8 cellular contexts compared by ENCODE assay signal in genomic region chr1:37922767-37923550, GRCh38. TPM values are rescaled to one million over a fixed set of nuclear protein-coding genes. Genes with fewer than 3 reads are reported as not detected.
DNase-seq lines count a peak whose midpoint lies in the region; ATAC-seq, FAIRE-seq and TF ChIP-seq lines count a peak whose summit lies in the region.

No MANE protein-coding gene starts in this region.

- no peaks in the 10 kb centered on the region for H3K9me2 ChIP-seq in DOHH2 (replicated peaks; ENCODE audit: control insufficient read depth, low read length)

- H3K36me3 ChIP-seq in DOHH2 (ENCODE audit: control insufficient read depth, low read length) (peaks cover 22% of the 10 kb centered on the region), K562 (ENCODE audit: control insufficient read depth, insufficient read depth, low read length) (peaks cover 10% of the 10 kb centered on the region), psoas muscle (ENCODE audit: insufficient read depth in 1 of 2, low read depth in 1 of 2) (no peaks in the 10 kb centered on the region)

- peaks cover 95% of the 10 kb centered on the region for H3K79me2 ChIP-seq in DOHH2 (ENCODE audit: control insufficient read depth, low read length)
- H3K79me2 ChIP-seq in K562 (ENCODE audit: control insufficient read depth, insufficient read depth, low read length) = peaks cover 82% of the 10 kb centered on the region

- peak; percentile 53; the same call in 1 of the 2 replicates for TF ChIP-seq POLR2A in K562 (conservative IDR thresholded peaks at IDR 0.05)

- H3K4me1 ChIP-seq in DOHH2 (ENCODE audit: control insufficient read depth, low read length) (peaks cover 91% of the 10 kb centered on the region), K562 (replicated peaks in 1 of 2; ENCODE audit: control insufficient read depth in 2 of 2, insufficient read depth in 2 of 2, low read length in 2 of 2) (peaks cover 33 to 41% of the 10 kb centered on the region in 2 experiments; a peak in 4 of 5 replicates), psoas muscle (peaks cover 31% of the 10 kb centered on the region)

- BruUV-seq in K562 (replicated peaks; lab: Mats Ljungman, UMichigan) = no TSS peak

- peak overlapping the region; percentile 53 for H3K4me3 ChIP-seq in DOHH2 (ENCODE audit: low read length)
- H3K4me3 ChIP-seq in K562 = no peak overlapping the region
- H3K4me3 ChIP-seq in dorsolateral prefrontal cortex = no peak overlapping the region
- H3K4me3 ChIP-seq in psoas muscle = no peak overlapping the region

- H3K27me3 ChIP-seq in DOHH2 (ENCODE audit: control insufficient read depth, low read length) = no peaks in the 10 kb centered on the region
- H3K27me3 ChIP-seq in K562 (ENCODE audit: control insufficient read depth in 2 of 2, insufficient read depth in 2 of 2, low read length in 2 of 2) = no peaks in the 10 kb centered on the region
- H3K27me3 ChIP-seq in dorsolateral prefrontal cortex = no peaks in the 10 kb centered on the region
- H3K27me3 ChIP-seq in psoas muscle (ENCODE audit: insufficient read depth in 3 of 3, low read length in 2 of 3) = no peaks in the 10 kb centered on the region

- H4K20me1 ChIP-seq in DOHH2 (ENCODE audit: control insufficient read depth, insufficient read depth, low read depth, low read length) (no peaks in the 10 kb centered on the region), K562 (replicated peaks; ENCODE audit: control insufficient read depth, insufficient read depth, low read length) (no peaks in the 10 kb centered on the region)

- intact Hi-C loops in K562 (cut with micrococcal nuclease) = no loop called here
- intact Hi-C loops in dorsolateral prefrontal cortex (cut with DNase I) = no loop called here
- intact Hi-C loops in psoas muscle (cut with DNase I) = no loop called here

- no peaks in the 10 kb centered on the region for H3K9me3 ChIP-seq in DOHH2 (ENCODE audit: control insufficient read depth, insufficient read depth, low read length)
- H3K9me3 ChIP-seq in K562 (replicated peaks; ENCODE audit: control insufficient read depth, insufficient read depth, low read depth, low read length) = no peaks in the 10 kb centered on the region
- H3K9me3 ChIP-seq in psoas muscle = no peaks in the 10 kb centered on the region

- POLR2A ChIA-PET in K562 (lab: Yijun Ruan, JAX) = interaction anchor here (0.5 to 1.7 kb wide), 13 partner anchors 8 to 1640 kb away, joined by 3 to 9 read pairs (median 3); no protein-coding TSS in a partner anchor

- peak overlapping the region; percentile 57 for H3K4me2 ChIP-seq in DOHH2 (ENCODE audit: low read length)
- H3K4me2 ChIP-seq in K562 (ENCODE audit: insufficient read depth, low read length) = peak overlapping the region; percentile 64

- H3K9me1 ChIP-seq in K562 (ENCODE audit: control insufficient read depth, insufficient read depth, low read length) = no peaks in the 10 kb centered on the region

- TF ChIP-seq CTCF in DOHH2 (IDR thresholded peaks at IDR 0.05; ENCODE audit: low read depth, low read length, poor library complexity, severe bottlenecking) = no peak
- TF ChIP-seq CTCF in GM20000 (IDR thresholded peaks at IDR 0.05; ENCODE audit: extremely low read depth, missing control alignments) = no peak
- peak; percentile 26 to 27 (median 26); a peak in 3 of 6 replicates for TF ChIP-seq CTCF in K562 (IDR thresholded peaks at IDR 0.05 in 2 of 3, conservative IDR thresholded peaks at IDR 0.05 in 1 of 3; ENCODE audit: insufficient read depth in 2 of 3, low read depth in 1 of 3, low read length in 3 of 3)
- no peak for TF ChIP-seq CTCF in dorsolateral prefrontal cortex (IDR thresholded peaks at IDR 0.05 in 54 of 56, conservative IDR thresholded peaks at IDR 0.05 in 2 of 56; ENCODE audit: low read depth in 1 of 56, partially characterized antibody in 56 of 56)
- TF ChIP-seq CTCF in psoas muscle (IDR thresholded peaks at IDR 0.05) = no peak

- peak overlapping the region in 1 of 2 experiments; percentile 58; a peak in 2 of 4 replicates for H3K9ac ChIP-seq in K562 (ENCODE audit: insufficient read depth in 1 of 2, low read depth in 2 of 2, low read length in 2 of 2)

- in situ Hi-C loops in K562 (cut with MboI) = no loop called here

- peak; percentile 40 for DNase-seq in GM20000 (ENCODE audit: low spot score)
- peak; percentile 98 to 99 for DNase-seq in Kasumi-1 (lab: John Stamatoyannopoulos, UW)
- peak; percentile 76 to 95 (median 82) for DNase-seq in K562 (ENCODE audit: extremely low read depth in 1 of 4, low spot score in 3 of 4)
- DNase-seq in dorsolateral prefrontal cortex = no peak
- DNase-seq in effector CD8-positive, alpha-beta T cell (lab: John Stamatoyannopoulos, UW) = no peak
- no peak for DNase-seq in mucosa of gallbladder (ENCODE audit: low spot score)
- no peak for DNase-seq in psoas muscle

- ATAC-seq in K562 (peak; percentile 97), psoas muscle (no peak)

- peak overlapping the region; percentile 61 for H2AFZ ChIP-seq in K562 (ENCODE audit: low read depth, low read length)

- H3K27ac ChIP-seq in DOHH2 (ENCODE audit: low read depth, low read length) (peak overlapping the region; percentile 82), K562 (ENCODE audit: extremely low read depth, low read depth, low read length) (peak overlapping the region; percentile 85), dorsolateral prefrontal cortex (peak overlapping the region in 1 of 59 donors; percentile 22), psoas muscle (no peak overlapping the region)

- 0 out of 4 replicates have a peak, but pooled peaks of 1 of the 2 experiments have one; percentile 6 for TF ChIP-seq RAD21 in K562 (CRISPR knock-in tag; conservative IDR thresholded peaks at IDR 0.05 in 1 of 2, IDR thresholded peaks at IDR 0.05 in 1 of 2)

- peak; percentile 88 for TF ChIP-seq EP300 in K562 (IDR thresholded peaks at IDR 0.05; ENCODE audit: low read length)

- peak; percentile 93 for FAIRE-seq in K562 (lab: Jason Lieb, UNC)

- CTCF ChIA-PET in K562 (lab: Yijun Ruan, JAX; ENCODE audit: low intra/inter-chr PET ratio) = no interaction called here

- peaks cover 32% of the 10 kb centered on the region for H3F3A ChIP-seq in DOHH2 (ENCODE audit: control insufficient read depth, insufficient read depth)

- 14% methylated on average over 4 of the region's 4 CpGs for WGBS in K562 (ENCODE audit: insufficient coverage, low coverage, missing lambda C conversion rate)
- WGBS in psoas muscle, 3 donors = 71 to 92% (median 74%) methylated on average over 4 of the region's 4 CpGs

TF ChIP-seq in K562, 482 proteins besides CTCF, POLR2A, EP300 and RAD21 (continues in another document):
- no peak for TF ChIP-seq HNRNPH1 (optimal IDR thresholded peaks at IDR 0.05; ENCODE audit: low read depth, low read length)
- TF ChIP-seq, protein P1, sequence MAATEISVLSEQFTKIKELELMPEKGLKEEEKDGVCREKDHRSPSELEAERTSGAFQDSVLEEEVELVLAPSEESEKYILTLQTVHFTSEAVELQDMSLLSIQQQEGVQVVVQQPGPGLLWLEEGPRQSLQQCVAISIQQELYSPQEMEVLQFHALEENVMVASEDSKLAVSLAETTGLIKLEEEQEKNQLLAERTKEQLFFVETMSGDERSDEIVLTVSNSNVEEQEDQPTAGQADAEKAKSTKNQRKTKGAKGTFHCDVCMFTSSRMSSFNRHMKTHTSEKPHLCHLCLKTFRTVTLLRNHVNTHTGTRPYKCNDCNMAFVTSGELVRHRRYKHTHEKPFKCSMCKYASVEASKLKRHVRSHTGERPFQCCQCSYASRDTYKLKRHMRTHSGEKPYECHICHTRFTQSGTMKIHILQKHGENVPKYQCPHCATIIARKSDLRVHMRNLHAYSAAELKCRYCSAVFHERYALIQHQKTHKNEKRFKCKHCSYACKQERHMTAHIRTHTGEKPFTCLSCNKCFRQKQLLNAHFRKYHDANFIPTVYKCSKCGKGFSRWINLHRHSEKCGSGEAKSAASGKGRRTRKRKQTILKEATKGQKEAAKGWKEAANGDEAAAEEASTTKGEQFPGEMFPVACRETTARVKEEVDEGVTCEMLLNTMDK (IDR thresholded peaks at IDR 0.05; ENCODE audit: borderline replicate concordance, insufficient read depth, low read depth, low read length, poor library complexity, severe bottlenecking) = no peak
- TF ChIP-seq ETS1 (conservative IDR thresholded peaks at IDR 0.05; ENCODE audit: control insufficient read depth, low read depth, low read length) = no peak

RNA-seq across cellular contexts. Expression of gene INPP5B, which starts 23.9 kb away (rescaled TPM):
- 143 and 150 TPM in 2 replicates for total RNA-seq in K562 (2011; cell fraction: chromatin; rRNA removed; ENCODE audit: low replicate concordance)
- total RNA-seq in K562 (2011; cell fraction: nucleolus; rRNA removed) = 71.7 and 79.2 TPM in 2 replicates
- 90.1 and 108 TPM in 2 replicates for total RNA-seq in K562 (2011; cell fraction: nucleoplasm; rRNA removed)
- 25.2 and 33.7 TPM in 2 replicates for total RNA-seq in K562 (2014; rRNA removed)
- total RNA-seq in K562 (2014; rRNA removed; fragmentation: Illumina TruSeq; extraction: Trizol) = 26.3 and 27.9 TPM in 2 replicates
- total RNA-seq in K562 (2015; rRNA removed; fragmentation: Illumina TruSeq; extraction: Trizol) = 22.2 and 23.6 TPM in 2 replicates
- total RNA-seq in K562 (2021) = 27.8 and 28.7 TPM in 2 replicates
- polyA plus RNA-seq in K562 (2011; rRNA removed) = 20.9 and 27.8 TPM in 2 replicates
- 13.6 and 20.1 TPM in 2 replicates for polyA plus RNA-seq in K562 (2011; cell fraction: cytosol; rRNA removed)
- 33.3 and 37.6 TPM in 2 replicates for polyA plus RNA-seq in K562 (2011; cell fraction: nucleus; rRNA removed)
- 10.8 and 18.4 TPM in 2 replicates for polyA plus RNA-seq in K562 (2012)
- polyA plus RNA-seq in K562 (2014; fragmentation: Illumina TruSeq; extraction: Trizol) = 19.7 and 19.8 TPM in 2 replicates
- 10 to 100 TPM; 14.1 to 16.5 TPM for polyA plus RNA-seq in K562 (2014; fragmentation: Nextera tagmentation; extraction: Ambion mirVana)
- polyA plus RNA-seq in K562 (2014; rRNA removed) = 18.5 and 20.9 TPM in 2 replicates
- polyA minus RNA-seq in K562 (2011; rRNA and poly(A)+ RNA removed) = 43.4 and 44.7 TPM in 2 replicates
- 23.4 and 25.6 TPM in 2 replicates for polyA minus RNA-seq in K562 (2011; cell fraction: cytosol; rRNA and poly(A)+ RNA removed)
- 26.3 and 44.0 TPM in 2 replicates for polyA minus RNA-seq in K562 (2011; cell fraction: nucleus; rRNA and poly(A)+ RNA removed)
- 10 to 100 TPM; 23.9 to 71.7 (median 40.7) TPM for total RNA-seq in dorsolateral prefrontal cortex
- 25.8 TPM for total RNA-seq in mucosa of gallbladder
- 10 to 100 TPM in 2 of 4 donors, 1 to 10 TPM in 2; 6.7 to 12.8 (median 9.3) TPM for total RNA-seq in psoas muscle
- polyA plus RNA-seq in psoas muscle = 1 to 10 TPM; 3.8 to 6.6 (median 4.5) TPM

Comparison
In these comparisons a context has a peak if more than half of its experiments do, and no peak if none do; other contexts are left out.
1. CTCF ChIP-seq: peak in K562 (3 of 3); none in DOHH2 (single experiment), GM20000 (single experiment), dorsolateral prefrontal cortex (0 of 56) and psoas muscle (single experiment).
2. DNase-seq: peak in GM20000 (single experiment), Kasumi-1 (2 of 2) and K562 (4 of 4); none in dorsolateral prefrontal cortex (0 of 10), effector CD8-positive, alpha-beta T cell (single experiment), mucosa of gallbladder (single experiment) and psoas muscle (0 of 2).